ENCODE assay signal across 9 cellular contexts in genomic region chr12:54431911-54432814, GRCh38. TPM values are rescaled to one million over a fixed set of nuclear protein-coding genes. Genes with fewer than 3 reads are reported as not detected.
DNase-seq lines count a peak whose midpoint lies in the region; ATAC-seq and TF ChIP-seq lines count a peak whose summit lies in the region.
"Had no signal": no experiment of that assay in that cellular context is flagged by ENCODE, and none has a peak within 500 bp of the region (broad histone marks: within the 10 kb centered on the region; RNA-seq: fewer than 3 reads in every experiment).

No MANE protein-coding gene starts in this region.

- no peak for TF ChIP-seq CTCF in endothelial cell (IDR thresholded peaks at IDR 0.05; ENCODE audit: unreplicated experiment)
- no peak for TF ChIP-seq CTCF in OCI-LY7 (conservative IDR thresholded peaks at IDR 0.05; ENCODE audit: low read length)

- H3K9me2 ChIP-seq in OCI-LY7 (ENCODE audit: insufficient read depth, low read length), result no peaks in the 10 kb centered on the region

- H4K20me1 ChIP-seq in OCI-LY7 (ENCODE audit: insufficient read depth, low read length), result no peaks in the 10 kb centered on the region

- BruUV-seq in OCI-LY7 (replicated peaks; lab: Mats Ljungman, UMichigan), result no TSS peak

- no peak overlapping the region for H3K4me2 ChIP-seq in OCI-LY7 (ENCODE audit: low read length)

- DNase-seq in AG20443 (ENCODE audit: low spot score) (peak; percentile 75), NCI-H2227 (lab: John Stamatoyannopoulos, UW; ENCODE audit: unreplicated experiment) (peak; percentile 60), endothelial cell (ENCODE audit: low spot score) (peak; percentile 57), OCI-LY7 (ENCODE audit: low spot score) (no peak), NCI-H2107 treated with DMSO at 0.1 percent for 48 hours (lab: John Stamatoyannopoulos, UW; ENCODE audit: unreplicated experiment) (no peak), epidermal melanocyte (ENCODE audit: insufficient read length, low spot score) (no peak)
- no peak for DNase-seq in naive thymus-derived CD8-positive, alpha-beta T cell

- H3K9me3 Mint-ChIP-seq in endothelial cell (ENCODE audit: unreplicated experiment), result no peaks in the 10 kb centered on the region
- H3K9me3 Mint-ChIP-seq in naive thymus-derived CD8-positive, alpha-beta T cell, result no peaks in the 10 kb centered on the region

- H3K4me1 ChIP-seq in OCI-LY7 (ENCODE audit: insufficient read depth, low read length, poor library complexity, severe bottlenecking), result no peaks in the 10 kb centered on the region

- no peaks in the 10 kb centered on the region for H3K79me2 ChIP-seq in OCI-LY7 (ENCODE audit: insufficient read depth, low read depth, low read length)

- no peaks in the 10 kb centered on the region for H3K9me3 ChIP-seq in OCI-LY7 (ENCODE audit: low read length)
- H3K9me3 ChIP-seq: SJSA1 had no signal

- peak overlapping the region; percentile 81 for H3K4me3 Mint-ChIP-seq in endothelial cell (ENCODE audit: unreplicated experiment)
- H3K4me3 Mint-ChIP-seq in naive thymus-derived CD8-positive, alpha-beta T cell, result peak overlapping the region in 3 of 10 donors; percentile 26 to 52 (median 28)

- H3K36me3 Mint-ChIP-seq in endothelial cell (ENCODE audit: low read depth, unreplicated experiment), result peaks cover 13% of the 10 kb centered on the region
- H3K36me3 Mint-ChIP-seq in naive thymus-derived CD8-positive, alpha-beta T cell, result no peaks in the 10 kb centered on the region

- intact Hi-C loops in OCI-LY7 (cut with micrococcal nuclease; ENCODE audit: unreplicated experiment), result no loop called here

- no peak overlapping the region for H3K27ac ChIP-seq in OCI-LY7 (ENCODE audit: low read depth, low read length, poor library complexity, severe bottlenecking)
- H3K27ac ChIP-seq: SJSA1 had no signal

- H3K4me1 Mint-ChIP-seq in endothelial cell (ENCODE audit: unreplicated experiment), result peaks cover 68% of the 10 kb centered on the region
- peaks cover 24 to 45% (median 30%) of the 10 kb centered on the region in 4 donors for H3K4me1 Mint-ChIP-seq in naive thymus-derived CD8-positive, alpha-beta T cell

- no peak for ATAC-seq in naive thymus-derived CD8-positive, alpha-beta T cell
- no peak for ATAC-seq in HG03354 (IDR thresholded peaks at IDR 0.05; ENCODE audit: poor library complexity, severe bottlenecking, unreplicated experiment)

- peak overlapping the region; percentile 98 for H3K27ac Mint-ChIP-seq in endothelial cell (ENCODE audit: unreplicated experiment)
- peak overlapping the region in 8 of 10 donors; percentile 0 to 85 (median 60) for H3K27ac Mint-ChIP-seq in naive thymus-derived CD8-positive, alpha-beta T cell

- H3K4me3 ChIP-seq in OCI-LY7 (ENCODE audit: low read depth, low read length, poor library complexity, severe bottlenecking), result no peak overlapping the region
- H3K4me3 ChIP-seq: SJSA1 had no signal

- CTCF ChIA-PET in OCI-LY7 (lab: Charles Lee; ENCODE audit: unreplicated experiment), result interaction anchor here (1.9 kb wide), 1 partner anchor 33 kb away, joined by 4 read pairs; no protein-coding TSS in a partner anchor

- H3K27me3 Mint-ChIP-seq in endothelial cell (ENCODE audit: unreplicated experiment), result peaks cover 17% of the 10 kb centered on the region
- peaks cover 0 to 2% (median 0%) of the 10 kb centered on the region in 5 donors for H3K27me3 Mint-ChIP-seq in naive thymus-derived CD8-positive, alpha-beta T cell

- POLR2A ChIA-PET in naive thymus-derived CD8-positive, alpha-beta T cell (lab: Charles Lee), result interaction anchor here (2.2 to 12.4 kb wide), 2 partner anchors 16 to 32 kb away, joined by 9 to 142 read pairs; partner anchors contain the start of gene ITGA5
- POLR2A ChIA-PET in OCI-LY7 (lab: Charles Lee), result no interaction called here

- H2AFZ ChIP-seq in OCI-LY7 (ENCODE audit: low read length), result no peak overlapping the region

- no peaks in the 10 kb centered on the region for H3K36me3 ChIP-seq in OCI-LY7 (ENCODE audit: insufficient read depth, low read length)
- H3K36me3 ChIP-seq: SJSA1 had no signal

RNA-seq across cellular contexts. Expression of gene ITGA5, which starts 13.1 kb away (rescaled TPM):
- 688 TPM for total RNA-seq in endothelial cell (ENCODE audit: unreplicated experiment)
- total RNA-seq in naive thymus-derived CD8-positive, alpha-beta T cell, result 100 to 1,000 TPM; 126 to 127 TPM
- polyA plus RNA-seq in naive thymus-derived CD8-positive, alpha-beta T cell, result 10 to 100 TPM; 13.4 to 44.5 (median 19.7) TPM
- 0.06 and 1.0 TPM in 2 replicates for total RNA-seq in OCI-LY7 (2014; rRNA removed; shearing (Covaris generic))
- total RNA-seq in OCI-LY7 (2022), result 0.34 and 0.76 TPM in 2 replicates

RNA-seq across cellular contexts. Expression of gene GTSF1, which starts 41.2 kb away (rescaled TPM):
- not detected for total RNA-seq in endothelial cell (ENCODE audit: unreplicated experiment)
- 1 to 10 TPM; 3.6 to 3.8 TPM for total RNA-seq in naive thymus-derived CD8-positive, alpha-beta T cell
- 10 to 100 TPM; 13.7 to 16.7 (median 15.3) TPM for polyA plus RNA-seq in naive thymus-derived CD8-positive, alpha-beta T cell
- 74.8 and 76.6 TPM in 2 replicates for total RNA-seq in OCI-LY7 (2014; rRNA removed; shearing (Covaris generic))
- 93.0 and 103 TPM in 2 replicates for total RNA-seq in OCI-LY7 (2022)
- total RNA-seq: SJSA1 had no signal

RNA-seq across cellular contexts. Expression of gene ZNF385A, which starts 47.6 kb away (rescaled TPM):
- 15.6 TPM for total RNA-seq in endothelial cell (ENCODE audit: unreplicated experiment)
- total RNA-seq in naive thymus-derived CD8-positive, alpha-beta T cell, result 1 to 10 TPM; 1.7 to 3.2 TPM
- under 1 TPM in 1 of 3 donors, not detected in 2; 0.42 TPM for polyA plus RNA-seq in naive thymus-derived CD8-positive, alpha-beta T cell
- total RNA-seq in OCI-LY7 (2014; rRNA removed; shearing (Covaris generic)), result 0.18 and 0.32 TPM in 2 replicates
- 2.6 and 2.9 TPM in 2 replicates for total RNA-seq in OCI-LY7 (2022)

Comparison
In these comparisons a context has a peak if more than half of its experiments do, and no peak if none do; other contexts are left out.
1. DNase-seq: peak in AG20443 (single experiment), NCI-H2227 (single experiment) and endothelial cell (single experiment); none in naive thymus-derived CD8-positive, alpha-beta T cell (0 of 10), OCI-LY7 (single experiment), NCI-H2107 treated with DMSO at 0.1 percent for 48 hours (single experiment) and epidermal melanocyte (single experiment).
2. RNA of gene ITGA5, which starts 13.1 kb away (total RNA-seq): 688 TPM in endothelial cell (single experiment) and 126 to 127 TPM in naive thymus-derived CD8-positive, alpha-beta T cell; 0.06 to 1.0 TPM in OCI-LY7; every median in the first group is over 10 times any median in the second.
3. RNA of gene GTSF1, which starts 41.2 kb away (total RNA-seq): 74.8 to 103 TPM in OCI-LY7; 3.6 to 3.8 TPM in naive thymus-derived CD8-positive, alpha-beta T cell and not detected in endothelial cell (single experiment); every median in the first group is over 10 times any median in the second.